Comparison of ENCODE assay signal across 2 cellular contexts in the genomic region with DNA sequence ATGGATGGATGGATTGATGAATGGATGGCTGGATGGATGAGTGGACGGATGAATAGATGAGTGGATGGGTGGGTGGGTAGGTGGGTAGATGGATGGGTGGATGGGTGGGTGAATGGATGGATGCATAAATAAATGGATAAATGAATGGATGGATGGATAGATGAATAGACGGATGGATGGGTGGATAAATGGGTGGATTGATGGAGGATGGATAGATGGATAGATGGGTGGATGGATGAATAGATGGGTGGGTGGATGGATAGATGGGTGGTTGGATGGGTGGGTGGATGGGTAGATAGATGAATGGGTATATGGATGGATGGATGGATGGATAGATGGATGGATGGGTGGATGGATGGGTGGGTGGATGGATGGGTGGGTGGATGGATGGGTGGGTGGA.
A peak's percentile ranks its signal among the peaks of the same experiment; 100 is the strongest.
TF ChIP-seq lines count a peak whose summit lies in the region.

No MANE protein-coding gene starts in this region.

TF ChIP-seq in HEK293, 187 proteins besides CTCF, POLR2A, EP300 and RAD21 (continued from another document):
- 0 out of 2 replicates have a peak, but pooled peaks have one; percentile 9 for TF ChIP-seq ZNF266 (tag by site-specific recombination; IDR thresholded peaks at IDR 0.05; ENCODE audit: low read depth)
- no peak for TF ChIP-seq SP3 (tag by site-specific recombination; IDR thresholded peaks at IDR 0.05)
- peak; percentile 97 for TF ChIP-seq EGR2 (tag by site-specific recombination; IDR thresholded peaks at IDR 0.05; ENCODE audit: low read depth)
- no peak for TF ChIP-seq ZNF785 (tag by site-specific recombination; IDR thresholded peaks at IDR 0.05)
- TF ChIP-seq ZNF626 (tag by site-specific recombination; IDR thresholded peaks at IDR 0.05), result no peak
- TF ChIP-seq, protein P1, sequence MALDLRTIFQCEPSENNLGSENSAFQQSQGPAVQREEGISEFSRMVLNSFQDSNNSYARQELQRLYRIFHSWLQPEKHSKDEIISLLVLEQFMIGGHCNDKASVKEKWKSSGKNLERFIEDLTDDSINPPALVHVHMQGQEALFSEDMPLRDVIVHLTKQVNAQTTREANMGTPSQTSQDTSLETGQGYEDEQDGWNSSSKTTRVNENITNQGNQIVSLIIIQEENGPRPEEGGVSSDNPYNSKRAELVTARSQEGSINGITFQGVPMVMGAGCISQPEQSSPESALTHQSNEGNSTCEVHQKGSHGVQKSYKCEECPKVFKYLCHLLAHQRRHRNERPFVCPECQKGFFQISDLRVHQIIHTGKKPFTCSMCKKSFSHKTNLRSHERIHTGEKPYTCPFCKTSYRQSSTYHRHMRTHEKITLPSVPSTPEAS (tag by site-specific recombination; IDR thresholded peaks at IDR 0.05), result no peak
- peak; percentile 76 for TF ChIP-seq ZBTB17 (tag by site-specific recombination; IDR thresholded peaks at IDR 0.05)
- peak; percentile 97 for TF ChIP-seq ZNF366 (tag by site-specific recombination; conservative IDR thresholded peaks at IDR 0.05)
- peak; percentile 83 for TF ChIP-seq ZFHX2 (tag by site-specific recombination; conservative IDR thresholded peaks at IDR 0.05)
- TF ChIP-seq ZNF529 (tag by site-specific recombination; IDR thresholded peaks at IDR 0.05; ENCODE audit: insufficient replicate concordance), result no peak

TF ChIP-seq in IMR-90, 13 proteins besides CTCF, POLR2A, EP300 and RAD21 (continued from another document):
- TF ChIP-seq RCOR1 (IDR thresholded peaks at IDR 0.05; ENCODE audit: insufficient replicate concordance, low read length) (no peak), MAZ (IDR thresholded peaks at IDR 0.05; ENCODE audit: borderline replicate concordance, low read depth, low read length) (no peak), BHLHE40 (IDR thresholded peaks at IDR 0.05; ENCODE audit: low read depth, low read length) (no peak), NFE2L2 (IDR thresholded peaks at IDR 0.05; ENCODE audit: low read depth, low read length) (no peak), CHD1 (IDR thresholded peaks at IDR 0.05; ENCODE audit: low read depth, low read length) (no peak), MXI1 (IDR thresholded peaks at IDR 0.05; ENCODE audit: borderline replicate concordance, low read depth, low read length) (no peak), RFX5 (IDR thresholded peaks at IDR 0.05; ENCODE audit: low read depth, low read length) (no peak), MAFK (IDR thresholded peaks at IDR 0.05; ENCODE audit: low read depth, low read length) (no peak), SMC3 (IDR thresholded peaks at IDR 0.05; ENCODE audit: low read depth, low read length) (no peak)
- TF ChIP-seq, protein P2, sequence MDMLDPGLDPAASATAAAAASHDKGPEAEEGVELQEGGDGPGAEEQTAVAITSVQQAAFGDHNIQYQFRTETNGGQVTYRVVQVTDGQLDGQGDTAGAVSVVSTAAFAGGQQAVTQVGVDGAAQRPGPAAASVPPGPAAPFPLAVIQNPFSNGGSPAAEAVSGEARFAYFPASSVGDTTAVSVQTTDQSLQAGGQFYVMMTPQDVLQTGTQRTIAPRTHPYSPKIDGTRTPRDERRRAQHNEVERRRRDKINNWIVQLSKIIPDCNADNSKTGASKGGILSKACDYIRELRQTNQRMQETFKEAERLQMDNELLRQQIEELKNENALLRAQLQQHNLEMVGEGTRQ (IDR thresholded peaks at IDR 0.05; ENCODE audit: low read depth, low read length), result no peak
- TF ChIP-seq, protein P3, sequence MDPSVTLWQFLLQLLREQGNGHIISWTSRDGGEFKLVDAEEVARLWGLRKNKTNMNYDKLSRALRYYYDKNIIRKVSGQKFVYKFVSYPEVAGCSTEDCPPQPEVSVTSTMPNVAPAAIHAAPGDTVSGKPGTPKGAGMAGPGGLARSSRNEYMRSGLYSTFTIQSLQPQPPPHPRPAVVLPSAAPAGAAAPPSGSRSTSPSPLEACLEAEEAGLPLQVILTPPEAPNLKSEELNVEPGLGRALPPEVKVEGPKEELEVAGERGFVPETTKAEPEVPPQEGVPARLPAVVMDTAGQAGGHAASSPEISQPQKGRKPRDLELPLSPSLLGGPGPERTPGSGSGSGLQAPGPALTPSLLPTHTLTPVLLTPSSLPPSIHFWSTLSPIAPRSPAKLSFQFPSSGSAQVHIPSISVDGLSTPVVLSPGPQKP (IDR thresholded peaks at IDR 0.05; ENCODE audit: borderline replicate concordance, low read depth, low read length), result no peak
TF ChIP-seq in IMR-90: peak in this region for 0.
